9 cellular contexts compared by ENCODE assay signal in genomic region chr20:17966432-17967312, GRCh38. TPM values are rescaled to one million over a fixed set of nuclear protein-coding genes. Genes with fewer than 3 reads are reported as not detected.
DNase-seq lines count a peak whose midpoint lies in the region; ATAC-seq, FAIRE-seq and TF ChIP-seq lines count a peak whose summit lies in the region.
"Had no signal": no experiment of that assay in that cellular context is flagged by ENCODE, and none has a peak within 500 bp of the region (broad histone marks: within the 10 kb centered on the region; RNA-seq: fewer than 3 reads in every experiment).

No MANE protein-coding gene starts in this region.

- 10 to 16% methylated on average over 9 of the region's 9 CpGs for WGBS in pancreas, 2 donors

- DNase-seq in NCI-H1694 treated with DMSO at 0.1 percent for 48 hours (lab: John Stamatoyannopoulos, UW), result peak; percentile 12
- no peak for DNase-seq in NCI-H1694 (lab: John Stamatoyannopoulos, UW)
- DNase-seq in MG63, result no peak
- no peak for DNase-seq in activated naive CD8-positive, alpha-beta T cell treated with anti-CD3 and anti-CD28 coated beads, Interleukin-2, amount 10 ng/mL, durations not matched to agents 7 days and 5 days
- DNase-seq in pancreas, result no peak

- H3K4me3 ChIP-seq in MG63 (peak overlapping the region; percentile 96), iPS-20b (ENCODE audit: low read length) (peak overlapping the region; percentile 96), subcutaneous abdominal adipose tissue (ENCODE audit: low read depth in 1 of 5, low read length in 5 of 5) (peak overlapping the region; percentile 78 to 98 (median 98)), pancreas (peak overlapping the region in 2 of 4 donors; percentile 80 to 91)

- peak; percentile 11 for ATAC-seq in activated naive CD8-positive, alpha-beta T cell treated with anti-CD3 and anti-CD28 coated beads, Interleukin-2, amount 10 ng/mL, durations not matched to agents 7 days and 5 days (ENCODE audit: low read depth)
- no peak for ATAC-seq in GM18517 (IDR thresholded peaks at IDR 0.05; ENCODE audit: unreplicated experiment)
- ATAC-seq in pancreas, result no peak

- peaks cover 40% of the 10 kb centered on the region for H3K4me1 Mint-ChIP-seq in activated naive CD8-positive, alpha-beta T cell treated with anti-CD3 and anti-CD28 coated beads, Interleukin-2, amount 10 ng/mL, durations not matched to agents 7 days and 5 days

- H3K9me3 ChIP-seq in MG63 (no peaks in the 10 kb centered on the region), iPS-20b (ENCODE audit: insufficient read depth, low read depth, low read length) (no peaks in the 10 kb centered on the region), subcutaneous abdominal adipose tissue (ENCODE audit: control insufficient read depth in 5 of 5, low read length in 5 of 5) (no peaks in the 10 kb centered on the region), pancreas (no peaks in the 10 kb centered on the region)

- H3K9me3 Mint-ChIP-seq in activated naive CD8-positive, alpha-beta T cell treated with anti-CD3 and anti-CD28 coated beads, Interleukin-2, amount 10 ng/mL, durations not matched to agents 7 days and 5 days, result no peaks in the 10 kb centered on the region

- H3K4me1 ChIP-seq in iPS-20b (ENCODE audit: insufficient read depth, low read length) (peaks cover 26% of the 10 kb centered on the region; the same call in 1 of the 2 replicates), subcutaneous abdominal adipose tissue (ENCODE audit: control insufficient read depth in 5 of 5, insufficient read depth in 5 of 5, low read length in 5 of 5) (peaks cover 11 to 87% (median 78%) of the 10 kb centered on the region in 5 donors), pancreas (peaks cover 15 to 37% (median 21%) of the 10 kb centered on the region in 3 donors)

- H3K27ac Mint-ChIP-seq in activated naive CD8-positive, alpha-beta T cell treated with anti-CD3 and anti-CD28 coated beads, Interleukin-2, amount 10 ng/mL, durations not matched to agents 7 days and 5 days, result peak overlapping the region; percentile 88

- no peak for TF ChIP-seq CTCF in pancreas (IDR thresholded peaks at IDR 0.05)

- intact Hi-C loops in pancreas (cut with DNase I), result no loop called here

- H3K27ac ChIP-seq in iPS-20b (ENCODE audit: low read length) (no peak overlapping the region), subcutaneous abdominal adipose tissue (ENCODE audit: low read depth, low read length) (peak overlapping the region; percentile 97), pancreas (peak overlapping the region in 2 of 4 donors; percentile 98 to 99)

- no peak for FAIRE-seq in pancreas (lab: Jason Lieb, UNC)
- FAIRE-seq: colon had no signal

- H3K27me3 Mint-ChIP-seq in activated naive CD8-positive, alpha-beta T cell treated with anti-CD3 and anti-CD28 coated beads, Interleukin-2, amount 10 ng/mL, durations not matched to agents 7 days and 5 days, result no peaks in the 10 kb centered on the region

- H3K27me3 ChIP-seq in MG63, result no peaks in the 10 kb centered on the region
- H3K27me3 ChIP-seq in iPS-20b (ENCODE audit: insufficient read depth, low read length), result no peaks in the 10 kb centered on the region
- H3K27me3 ChIP-seq in subcutaneous abdominal adipose tissue (ENCODE audit: control insufficient read depth in 5 of 5, insufficient read depth in 4 of 5, low read length in 5 of 5), result peaks cover 0 to 2% (median 0%) of the 10 kb centered on the region in 5 donors
- H3K27me3 ChIP-seq in pancreas, result no peaks in the 10 kb centered on the region

- POLR2A ChIA-PET in activated naive CD8-positive, alpha-beta T cell treated with anti-CD3 and anti-CD28 coated beads, Interleukin-2, amount 10 ng/mL, durations not matched to agents 7 days and 5 days (lab: Charles Lee), result interaction anchor here (0.8 to 6.5 kb wide), 8 partner anchors 9 to 396 kb away, joined by 3 to 73 read pairs (median 7); partner anchors contain the start of gene RRBP1

- peak overlapping the region; percentile 96 for H3K4me3 Mint-ChIP-seq in activated naive CD8-positive, alpha-beta T cell treated with anti-CD3 and anti-CD28 coated beads, Interleukin-2, amount 10 ng/mL, durations not matched to agents 7 days and 5 days

- H3K36me3 ChIP-seq in MG63 (peaks cover 63% of the 10 kb centered on the region), iPS-20b (ENCODE audit: insufficient read depth, low read depth, low read length) (peaks cover 68% of the 10 kb centered on the region), subcutaneous abdominal adipose tissue (ENCODE audit: control insufficient read depth in 5 of 5, insufficient read depth in 5 of 5, low read length in 5 of 5) (peaks cover 0 to 2% (median 0%) of the 10 kb centered on the region in 5 donors), pancreas (no peaks in the 10 kb centered on the region)

- H3K36me3 Mint-ChIP-seq in activated naive CD8-positive, alpha-beta T cell treated with anti-CD3 and anti-CD28 coated beads, Interleukin-2, amount 10 ng/mL, durations not matched to agents 7 days and 5 days, result peaks cover 43% of the 10 kb centered on the region

- peak overlapping the region; percentile 99 for H3K9ac ChIP-seq in iPS-20b (ENCODE audit: low read depth, low read length)
- peak overlapping the region; percentile 20 to 95 (median 88) for H3K9ac ChIP-seq in subcutaneous abdominal adipose tissue (ENCODE audit: low read length in 5 of 5)

RNA-seq across cellular contexts. Expression of gene SNX5, which starts 1.9 kb away (rescaled TPM):
- total RNA-seq in MG63 (2014; rRNA removed; shearing (Covaris generic); ENCODE audit: low replicate concordance), result 78.5 and 99.6 TPM in 2 replicates
- total RNA-seq in activated naive CD8-positive, alpha-beta T cell treated with anti-CD3 and anti-CD28 coated beads, Interleukin-2, amount 10 ng/mL, durations not matched to agents 7 days and 5 days, result 100 to 1,000 TPM; 127 to 131 TPM
- 10 to 100 TPM; 20.5 to 35.7 (median 27.2) TPM for total RNA-seq in pancreas
- polyA plus RNA-seq in pancreas, result 10 to 100 TPM; 34.2 to 38.4 TPM

RNA-seq across cellular contexts. Expression of gene MGME1, which starts 2.1 kb away (rescaled TPM):
- total RNA-seq in MG63 (2014; rRNA removed; shearing (Covaris generic); ENCODE audit: low replicate concordance), result 20.6 and 23.5 TPM in 2 replicates
- 10 to 100 TPM; 32.2 to 37.5 TPM for total RNA-seq in activated naive CD8-positive, alpha-beta T cell treated with anti-CD3 and anti-CD28 coated beads, Interleukin-2, amount 10 ng/mL, durations not matched to agents 7 days and 5 days
- 1 to 10 TPM; 4.0 to 7.4 (median 6.1) TPM for total RNA-seq in pancreas
- polyA plus RNA-seq in pancreas, result 1 to 10 TPM; 6.1 to 7.6 TPM
